20 cellular contexts compared by ENCODE assay signal in genomic region chr6:30155522-30156261, GRCh38. TPM values are rescaled to one million over a fixed set of nuclear protein-coding genes. Genes with fewer than 3 reads are reported as not detected.
A peak's percentile ranks its signal among the peaks of the same experiment; 100 is the strongest.
DNase-seq lines count a peak whose midpoint lies in the region; TF ChIP-seq lines count a peak whose summit lies in the region.
"Had no signal": no experiment of that assay in that cellular context is flagged by ENCODE, and none has a peak within 500 bp of the region (broad histone marks: within the 10 kb centered on the region; RNA-seq: fewer than 3 reads in every experiment).

No MANE protein-coding gene starts in this region.

- peak overlapping the region; percentile 81 for H3K27ac ChIP-seq in ACC112 (ENCODE audit: low read depth, low read length)
- H3K27ac ChIP-seq in SK-N-MC, result peak overlapping the region; percentile 47; the same call in 1 of the 2 replicates
- H3K27ac ChIP-seq: sigmoid colon had no signal

- H3K9ac ChIP-seq in SK-N-MC (ENCODE audit: insufficient read length), result no peak overlapping the region

- no peaks in the 10 kb centered on the region for H3K27me3 ChIP-seq in ACC112 (ENCODE audit: insufficient read depth, low read length)

- intact Hi-C loops in lower leg skin (cut with DNase I; ENCODE audit: low total_unique reads), result no loop called here

- no peak for DNase-seq in SK-N-MC (ENCODE audit: low read depth, low spot score)
- peak; percentile 22 for DNase-seq in islet precursor cell
- no peak for DNase-seq in activated T-cell treated with anti-CD3 and anti-CD28 coated beads for 4 hours
- no peak for DNase-seq in lower leg skin (ENCODE audit: low spot score in 2 of 2)
- no peak for DNase-seq in SW 1271 (lab: John Stamatoyannopoulos, UW)
- DNase-seq: activated CD4-positive, alpha-beta T cell treated with anti-CD3 and anti-CD28 coated beads, Interleukin-2, amount 10 ng/mL, durations not matched to agents 7 days and 5 days; activated CD8-positive, alpha-beta memory T cell treated with anti-CD3 and anti-CD28 coated beads, Interleukin-2, amount 50 U/mL, for 48 hours; activated gamma-delta T cell treated with Interleukin-2 at 50 U/mL for 16 hours; amygdala; CD4-positive, alpha-beta T cell; DND-41; NCI-H1417; sigmoid colon; stimulated activated CD4-positive, alpha-beta T cell treated with anti-CD3 and anti-CD28 coated beads, Interleukin-1b, Interleukin-23, amount 100 ng/mL, for 48 hours had no signal

- H3K4me3 ChIP-seq in ACC112 (ENCODE audit: low read depth, low read length), result peak overlapping the region; percentile 15; the same call in 1 of the 2 replicates
- H3K4me3 ChIP-seq in SK-N-MC, result no peak overlapping the region
- no peak overlapping the region for H3K4me3 ChIP-seq in lower leg skin (ENCODE audit: low read depth, poor library complexity, severe bottlenecking)
- H3K4me3 ChIP-seq: HAP-1, sigmoid colon had no signal

- H3K9me3 ChIP-seq in SK-N-MC (ENCODE audit: low read depth, low read length), result no peaks in the 10 kb centered on the region
- H3K9me3 ChIP-seq: HAP-1, sigmoid colon had no signal

- TF ChIP-seq POLR2A in lower leg skin (IDR thresholded peaks at IDR 0.05), result no peak

- no peak for TF ChIP-seq CTCF in lower leg skin (IDR thresholded peaks at IDR 0.05)

- H2AFZ ChIP-seq in ACC112 (ENCODE audit: low read length, unreplicated experiment), result no peak overlapping the region

- H3K36me3 ChIP-seq in ACC112 (ENCODE audit: insufficient read depth, low read length), result no peaks in the 10 kb centered on the region
- H3K36me3 ChIP-seq in SK-N-MC (ENCODE audit: insufficient read depth, low read length), result no peaks in the 10 kb centered on the region
- H3K36me3 ChIP-seq: HAP-1, sigmoid colon had no signal

- H3K4me1 ChIP-seq in ACC112 (ENCODE audit: control insufficient read depth, insufficient read depth, low read length, unreplicated experiment), result peaks cover 35% of the 10 kb centered on the region
- H3K4me1 ChIP-seq: HAP-1, sigmoid colon had no signal

- no peaks in the 10 kb centered on the region for H3K79me2 ChIP-seq in ACC112 (ENCODE audit: control insufficient read depth, insufficient read depth, low read length, unreplicated experiment)

- WGBS in lower leg skin, 2 donors, result 84 to 89% methylated on average over 2 of the region's 2 CpGs

RNA-seq across cellular contexts. Expression of gene TRIM10, which starts 5.3 kb away (rescaled TPM):
- total RNA-seq in lower leg skin, result 1 to 10 TPM in 1 of 4 donors, under 1 TPM in 3; 0.13 to 1.1 (median 0.64) TPM
- total RNA-seq: activated CD4-positive, alpha-beta T cell treated with anti-CD3 and anti-CD28 coated beads, Interleukin-2, amount 10 ng/mL, durations not matched to agents 7 days and 5 days; CD4-positive, alpha-beta T cell; left cardiac atrium; LHCN-M2 had no signal

RNA-seq across cellular contexts. Expression of gene TRIM15, which starts 7.7 kb away (rescaled TPM):
- 1 to 10 TPM in 3 of 4 donors, under 1 TPM in 1; 0.98 to 4.3 (median 1.1) TPM for total RNA-seq in lower leg skin
- total RNA-seq: activated CD4-positive, alpha-beta T cell treated with anti-CD3 and anti-CD28 coated beads, Interleukin-2, amount 10 ng/mL, durations not matched to agents 7 days and 5 days; CD4-positive, alpha-beta T cell; left cardiac atrium; LHCN-M2; omental fat pad; urinary bladder had no signal

RNA-seq across cellular contexts. Expression of gene TRIM40, which starts 19.8 kb away (rescaled TPM):
- total RNA-seq in lower leg skin, result not detected
- total RNA-seq: activated CD4-positive, alpha-beta T cell treated with anti-CD3 and anti-CD28 coated beads, Interleukin-2, amount 10 ng/mL, durations not matched to agents 7 days and 5 days; CD4-positive, alpha-beta T cell; left cardiac atrium; LHCN-M2; omental fat pad; sigmoid colon; urinary bladder had no signal

RNA-seq across cellular contexts. Expression of gene TRIM31, which starts 42.8 kb away (rescaled TPM):
- under 1 TPM in 1 of 4 donors, not detected in 3; 0.29 TPM for total RNA-seq in lower leg skin
- total RNA-seq: activated CD4-positive, alpha-beta T cell treated with anti-CD3 and anti-CD28 coated beads, Interleukin-2, amount 10 ng/mL, durations not matched to agents 7 days and 5 days; CD4-positive, alpha-beta T cell; left cardiac atrium; LHCN-M2; omental fat pad had no signal

RNA-seq across cellular contexts. Expression of gene TRIM26, which starts 57.5 kb away (rescaled TPM):
- 10 to 100 TPM; 40.4 to 57.4 (median 50.7) TPM for total RNA-seq in lower leg skin
